In the genomic region with DNA sequence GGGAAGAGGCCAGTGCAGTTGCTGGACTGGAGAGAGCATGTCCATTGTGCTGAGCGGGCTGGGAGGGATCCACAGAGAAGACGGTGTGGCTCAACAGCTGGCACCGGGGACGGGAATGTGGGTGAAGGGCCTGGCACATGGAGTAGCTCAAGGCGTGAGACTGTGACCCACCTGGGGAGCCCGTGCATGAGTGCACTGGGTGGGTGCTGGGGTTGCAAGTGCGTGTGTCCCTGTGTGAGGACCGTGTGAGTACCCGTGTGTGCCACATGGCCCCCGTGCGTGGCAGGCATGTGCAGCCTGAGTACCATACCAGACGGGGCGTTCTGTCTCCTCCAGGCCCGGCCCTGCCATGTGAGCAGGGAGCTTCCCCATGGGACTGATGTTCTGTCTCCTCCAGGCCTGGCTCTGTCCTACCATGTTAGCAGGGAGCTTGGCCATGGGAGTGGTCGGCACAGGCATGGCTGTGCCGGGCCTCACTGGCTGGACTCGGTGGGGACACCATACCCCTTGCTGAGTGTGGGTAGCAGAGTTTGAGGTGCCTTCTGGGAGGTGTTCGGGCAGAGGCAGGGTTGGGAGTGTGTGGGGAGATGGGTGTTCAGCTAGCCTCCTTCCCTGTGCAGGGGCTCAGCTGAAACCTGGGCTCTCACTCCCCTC, we compare ENCODE assay signal across 25 cellular contexts.
DNase-seq lines count a peak whose midpoint lies in the region; ATAC-seq and TF ChIP-seq lines count a peak whose summit lies in the region.
"Had no signal": no experiment of that assay in that cellular context is flagged by ENCODE, and none has a peak within 500 bp of the region (broad histone marks: within the 10 kb centered on the region; RNA-seq: fewer than 3 reads in every experiment).

No MANE protein-coding gene starts in this region.

- peak; percentile 10 for DNase-seq in left ventricle myocardium superior
- DNase-seq in Right ventricle myocardium superior: no peak
- DNase-seq in coronary artery (ENCODE audit: low spot score): peak; percentile 62
- DNase-seq in osteoblast (ENCODE audit: insufficient read length, low spot score, missing footprints): peak; percentile 45
- peak; percentile 58 for DNase-seq in upper lobe of right lung
- DNase-seq: activated CD4-positive, alpha-beta T cell treated with anti-CD3 and anti-CD28 coated beads, Interleukin-2, amount 10 ng/mL, durations not matched to agents 7 days and 5 days; C1 segment of cervical spinal cord; Caco-2; hippocampal formation; immature natural killer cell; NCI-H1092 treated with DMSO at 0.1 percent for 48 hours; NCI-H187 treated with DMSO at 0.1 percent for 48 hours; NCI-H2171 treated with DMSO at 0.1 percent for 48 hours; NCI-H524; NK-92 treated with Interleukin-12 subunit alpha and Interleukin-12 subunit beta, amount 100 ng/mL, for 24 hours; PC-9; SHP77 treated with DMSO at 0.1 percent for 48 hours; stimulated activated CD4-positive, alpha-beta T cell treated with anti-CD3 and anti-CD28 coated beads, Interleukin-15, amount 100 ng/mL, for 24 hours; stimulated activated naive CD4-positive, alpha-beta T cell treated with Interleukin-2 at 50 U/mL for 16 hours; thyroid gland had no signal

- TF ChIP-seq CTCF in coronary artery (IDR thresholded peaks at IDR 0.05) (no peak), osteoblast (IDR thresholded peaks at IDR 0.05; ENCODE audit: extremely low read depth, low read depth, low read length) (no peak), upper lobe of right lung (IDR thresholded peaks at IDR 0.05) (no peak)

- H3K4me1 ChIP-seq in osteoblast (ENCODE audit: insufficient read depth, low read length): no peaks in the 10 kb centered on the region
- H3K4me1 ChIP-seq in upper lobe of right lung: no peaks in the 10 kb centered on the region
- H3K4me1 ChIP-seq: Caco-2, thyroid gland had no signal

- no peaks in the 10 kb centered on the region for H4K20me1 ChIP-seq in osteoblast (ENCODE audit: insufficient read depth, low read length)

- ATAC-seq in left ventricle myocardium superior: no peak
- no peak for ATAC-seq in Right ventricle myocardium superior (ENCODE audit: poor library complexity)
- peak; percentile 45 for ATAC-seq in upper lobe of right lung
- no peak for ATAC-seq in HG03045 (IDR thresholded peaks at IDR 0.05; ENCODE audit: unreplicated experiment)
- no peak for ATAC-seq in HG02852 (IDR thresholded peaks at IDR 0.05; ENCODE audit: unreplicated experiment)
- ATAC-seq: gastroesophageal sphincter had no signal

- no peak overlapping the region for H2AFZ ChIP-seq in osteoblast (ENCODE audit: low read length)
- H2AFZ ChIP-seq: PC-9 had no signal

- no peak overlapping the region for H3K4me3 ChIP-seq in coronary artery
- H3K4me3 ChIP-seq in osteoblast (ENCODE audit: insufficient read depth, low read length): no peak overlapping the region
- no peak overlapping the region for H3K4me3 ChIP-seq in upper lobe of right lung
- H3K4me3 ChIP-seq: dorsolateral prefrontal cortex, gastroesophageal sphincter, PC-9, thyroid gland had no signal

- H3K79me2 ChIP-seq in osteoblast (ENCODE audit: insufficient read depth, low read length): no peaks in the 10 kb centered on the region

- H3K4me2 ChIP-seq in osteoblast (ENCODE audit: insufficient read depth, low read length): no peak overlapping the region
- H3K4me2 ChIP-seq: PC-9 had no signal

- no peaks in the 10 kb centered on the region for H3K27me3 ChIP-seq in osteoblast (ENCODE audit: insufficient read depth, low read length)
- no peaks in the 10 kb centered on the region for H3K27me3 ChIP-seq in upper lobe of right lung
- H3K27me3 ChIP-seq: gastroesophageal sphincter, thyroid gland had no signal

- H3K36me3 ChIP-seq in osteoblast (ENCODE audit: insufficient read depth, low read length) (no peaks in the 10 kb centered on the region), upper lobe of right lung (no peaks in the 10 kb centered on the region)
- H3K36me3 ChIP-seq: gastroesophageal sphincter, thyroid gland had no signal

- intact Hi-C loops in left ventricle myocardium superior (cut with micrococcal nuclease): no loop called here
- intact Hi-C loops in Right ventricle myocardium superior (cut with DNase I): no loop called here
- intact Hi-C loops in upper lobe of right lung (cut with DNase I): no loop called here

- H3K9me3 ChIP-seq in osteoblast (ENCODE audit: low read depth, low read length) (no peaks in the 10 kb centered on the region), upper lobe of right lung (no peaks in the 10 kb centered on the region)
- H3K9me3 ChIP-seq: Caco-2, thyroid gland had no signal

- H3K27ac ChIP-seq in coronary artery (no peak overlapping the region), osteoblast (ENCODE audit: low read depth, low read length) (no peak overlapping the region), upper lobe of right lung (no peak overlapping the region)
- H3K27ac ChIP-seq: dorsolateral prefrontal cortex, gastroesophageal sphincter, PC-9, thyroid gland, VCaP had no signal
